8 cellular contexts compared by ENCODE assay signal in genomic region chr1:114758251-114758832, GRCh38. TPM values are rescaled to one million over a fixed set of nuclear protein-coding genes. Genes with fewer than 3 reads are reported as not detected.
DNase-seq lines count a peak whose midpoint lies in the region; TF ChIP-seq lines count a peak whose summit lies in the region.

No MANE protein-coding gene starts in this region.

- DNase-seq in T-helper 2 cell treated with Interferon-gamma antibody and Interleukin-4, amounts not matched to agents 5 μg/mL and 100 μg/mL, for 36 hours (ENCODE audit: low spot score): no peak
- DNase-seq in T-helper 2 cell (no peak), Peyer's patch (no peak), epithelial cell of esophagus (ENCODE audit: low read depth) (peak; percentile 72), progenitor cell of endocrine pancreas (ENCODE audit: low spot score, unreplicated experiment) (no peak), germinal center (ENCODE audit: low spot score) (no peak), SHP77 (lab: John Stamatoyannopoulos, UW) (no peak)
- no peak for DNase-seq in activated CD4-positive, alpha-beta T cell treated with anti-CD3 and anti-CD28 coated beads for 48 hours

- H3K36me3 ChIP-seq in Peyer's patch: no peaks in the 10 kb centered on the region

- peak overlapping the region; percentile 85 to 94 (median 88) for H3K4me3 ChIP-seq in Peyer's patch
- peak overlapping the region; percentile 100 for H3K4me3 ChIP-seq in epithelial cell of esophagus (ENCODE audit: low read length)

- H3K27me3 Mint-ChIP-seq in T-helper 2 cell treated with Interferon-gamma antibody and Interleukin-4, amounts not matched to agents 5 μg/mL and 100 μg/mL, for 36 hours (ENCODE audit: low read depth): no peaks in the 10 kb centered on the region
- H3K27me3 Mint-ChIP-seq in progenitor cell of endocrine pancreas: peaks cover 3% of the 10 kb centered on the region

- H3K27ac ChIP-seq in Peyer's patch: peak overlapping the region; percentile 96 to 99 (median 98)

- H3K27me3 ChIP-seq in Peyer's patch: no peaks in the 10 kb centered on the region

- H3K4me1 ChIP-seq in Peyer's patch: peaks cover 0 to 40% (median 15%) of the 10 kb centered on the region in 4 donors

- TF ChIP-seq CTCF in Peyer's patch (IDR thresholded peaks at IDR 0.05) (no peak), epithelial cell of esophagus (IDR thresholded peaks at IDR 0.05; ENCODE audit: insufficient read depth, low read depth, low read length, missing control alignments) (no peak), progenitor cell of endocrine pancreas (IDR thresholded peaks at IDR 0.05; ENCODE audit: unreplicated experiment) (no peak)

- no peak for TF ChIP-seq POLR2A in Peyer's patch (IDR thresholded peaks at IDR 0.05)

- H3K27ac Mint-ChIP-seq in T-helper 2 cell treated with Interferon-gamma antibody and Interleukin-4, amounts not matched to agents 5 μg/mL and 100 μg/mL, for 36 hours: peak overlapping the region; percentile 100
- peak overlapping the region; percentile 100 for H3K27ac Mint-ChIP-seq in progenitor cell of endocrine pancreas

- H3K36me3 Mint-ChIP-seq in T-helper 2 cell treated with Interferon-gamma antibody and Interleukin-4, amounts not matched to agents 5 μg/mL and 100 μg/mL, for 36 hours (ENCODE audit: low read depth): peaks cover 26% of the 10 kb centered on the region
- H3K36me3 Mint-ChIP-seq in progenitor cell of endocrine pancreas (ENCODE audit: insufficient read depth): peaks cover 8% of the 10 kb centered on the region

- peaks cover 10% of the 10 kb centered on the region for H3K9me3 Mint-ChIP-seq in T-helper 2 cell treated with Interferon-gamma antibody and Interleukin-4, amounts not matched to agents 5 μg/mL and 100 μg/mL, for 36 hours
- peaks cover 4% of the 10 kb centered on the region for H3K9me3 Mint-ChIP-seq in progenitor cell of endocrine pancreas (ENCODE audit: low read depth)

- peaks cover 42% of the 10 kb centered on the region for H3K4me1 Mint-ChIP-seq in T-helper 2 cell treated with Interferon-gamma antibody and Interleukin-4, amounts not matched to agents 5 μg/mL and 100 μg/mL, for 36 hours (ENCODE audit: low read depth)
- peaks cover 32% of the 10 kb centered on the region for H3K4me1 Mint-ChIP-seq in progenitor cell of endocrine pancreas (ENCODE audit: low read depth)

- peak overlapping the region; percentile 99 for H3K4me3 Mint-ChIP-seq in T-helper 2 cell treated with Interferon-gamma antibody and Interleukin-4, amounts not matched to agents 5 μg/mL and 100 μg/mL, for 36 hours
- H3K4me3 Mint-ChIP-seq in progenitor cell of endocrine pancreas (ENCODE audit: low read depth): peak overlapping the region; percentile 100

- no peaks in the 10 kb centered on the region for H3K9me3 ChIP-seq in Peyer's patch

RNA-seq across cellular contexts. Expression of gene CSDE1, which starts 0.6 kb away (rescaled TPM):
- total RNA-seq in Peyer's patch (100 to 1,000 TPM; 292 to 374 (median 333) TPM), progenitor cell of endocrine pancreas (606 and 628 TPM in 2 replicates)

RNA-seq across cellular contexts. Expression of gene SIKE1, which starts 22.1 kb away (rescaled TPM):
- 10 to 100 TPM; 23.1 to 29.2 (median 25.9) TPM for total RNA-seq in Peyer's patch
- 52.0 and 60.0 TPM in 2 replicates for total RNA-seq in progenitor cell of endocrine pancreas

RNA-seq across cellular contexts. Expression of gene NRAS, which starts 41.8 kb away (rescaled TPM):
- total RNA-seq in Peyer's patch (10 to 100 TPM; 26.4 to 44.0 (median 29.7) TPM), progenitor cell of endocrine pancreas (58.9 and 59.1 TPM in 2 replicates)
